In the genomic region with DNA sequence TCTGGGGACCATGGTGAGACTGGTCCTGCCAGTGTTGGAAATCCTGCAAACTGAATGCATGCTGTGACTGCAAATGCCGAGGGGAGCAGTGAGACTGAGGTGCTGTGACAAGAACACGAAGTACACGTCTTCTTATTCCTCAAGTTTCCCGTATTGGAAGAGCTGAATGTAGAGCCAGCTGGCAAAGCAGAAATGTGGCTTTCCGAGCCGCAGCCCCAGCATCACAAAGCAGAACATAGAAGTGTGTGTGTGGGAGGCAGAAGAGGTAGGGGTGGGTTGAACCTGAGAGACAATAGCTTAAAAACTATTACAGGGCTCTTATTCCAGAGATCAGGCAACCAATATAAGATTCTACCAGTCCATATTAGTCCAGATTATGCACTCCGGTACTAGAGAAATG, we compare ENCODE assay signal across 26 cellular contexts.
"Had no signal": no experiment of that assay in that cellular context is flagged by ENCODE, and none has a peak within 500 bp of the region (broad histone marks: within the 10 kb centered on the region; RNA-seq: fewer than 3 reads in every experiment).

No MANE protein-coding gene starts in this region.

- H3K4me1 ChIP-seq: stomach, testis, thyroid gland, tibial artery, tibial nerve, transverse colon, upper lobe of left lung, upper lobe of right lung, uterus, vagina had no signal

- H3K9me3 ChIP-seq: suprapubic skin, testis, thoracic aorta, thyroid gland, upper lobe of right lung, uterus had no signal

- H3K27me3 ChIP-seq: stomach, suprapubic skin, testis, thyroid gland, tibial artery, tibial nerve, transverse colon, upper lobe of left lung, upper lobe of right lung, uterus, vagina had no signal

- DNase-seq: stimulated activated CD4-positive, alpha-beta T cell treated with anti-CD3 and anti-CD28 coated beads, Interleukin-2, amount 100 ng/mL, for 48 hours; stimulated activated CD4-positive, alpha-beta T cell treated with anti-CD3 and anti-CD28 coated beads, Interleukin-4, amount 100 ng/mL, for 1 hour; stimulated activated CD4-positive, alpha-beta T cell treated with anti-CD3 and anti-CD28 coated beads, Interleukin-4, amount 100 ng/mL, for 24 hours; stimulated activated CD4-positive, alpha-beta T cell treated with anti-CD3 and anti-CD28 coated beads, Interleukin-4, amount 100 ng/mL, for 4 hours; stimulated activated CD8-positive, alpha-beta memory T cell treated with anti-CD3 and anti-CD28 coated beads, Interleukin-4, amount 100 ng/mL, for 48 hours; stimulated activated naive B cell treated with anti-CD40 and anti-IgM and Interleukin-4, amounts not matched to agents 10 μg/mL and 1 μg/mL and 100 μg/mL, for 72 hours; stimulated activated naive CD4-positive, alpha-beta T cell; stimulated activated naive CD4-positive, alpha-beta T cell treated with Interleukin-2 at 50 U/mL for 16 hours; stimulated activated naive CD8-positive, alpha-beta T cell treated with anti-CD3 and anti-CD28 coated beads, Interleukin-15, amount 100 ng/mL, for 72 hours; stimulated activated naive CD8-positive, alpha-beta T cell treated with anti-CD3 and anti-CD28 coated beads, Interleukin-15, Interleukin-2, amounts not matched to agents 100 U/mL and 50 U/mL, for 24 hours; stomach; substantia nigra; testis; thyroid gland; tibial artery; transverse colon; trophoblast cell; upper lobe of left lung; upper lobe of right lung; uterus had no signal

- H3K4me3 ChIP-seq: stomach, suprapubic skin, testis, thoracic aorta, thyroid gland, tibial artery, tibial nerve, transverse colon, upper lobe of left lung, upper lobe of right lung, uterus, vagina had no signal

- H3K36me3 ChIP-seq: stomach, suprapubic skin, thoracic aorta, thyroid gland, tibial artery, tibial nerve, transverse colon, upper lobe of left lung, upper lobe of right lung, uterus, vagina had no signal

- ATAC-seq: stimulated activated effector memory CD8-positive, alpha-beta T cell treated with anti-CD3 and anti-CD28 coated beads, Interleukin-12 subunit alpha, Interleukin-12 subunit beta, amount 100 ng/mL, for 72 hours; stimulated activated memory B cell treated with anti-CD40 and anti-IgM and Interleukin-4, amounts not matched to agents 10 μg/mL and 1 μg/mL and 100 μg/mL, for 72 hours; stimulated activated naive B cell treated with anti-CD40 and anti-IgM and Interleukin-4, amounts not matched to agents 10 μg/mL and 1 μg/mL and 100 μg/mL, for 72 hours; stimulated activated naive CD8-positive, alpha-beta T cell treated with anti-CD3 and anti-CD28 coated beads, Interleukin-15, amount 100 ng/mL, for 72 hours; stimulated activated naive CD8-positive, alpha-beta T cell treated with anti-CD3 and anti-CD28 coated beads, Interleukin-15, Interleukin-2, amounts not matched to agents 100 U/mL and 50 U/mL, for 24 hours; upper lobe of right lung had no signal

- H3K27ac ChIP-seq: stomach, suprapubic skin, testis, thoracic aorta, thyroid gland, tibial artery, tibial nerve, transverse colon, upper lobe of left lung, upper lobe of right lung, uterus, vagina had no signal
